In genomic region chr1:65309317-65310077, GRCh38 we compare ENCODE assay signal across 1 cellular context.
A peak's percentile ranks its signal among the peaks of the same experiment; 100 is the strongest.
TF ChIP-seq lines count a peak whose summit lies in the region.

Gene DNAJC6 (plus strand): TSS chr1:65309543. CDS start chr1:65309746, 203 bp downstream.

TF ChIP-seq in K562, 482 proteins besides CTCF, POLR2A, EP300 and RAD21 (continued from another document and continues in another):
- TF ChIP-seq, protein P1, sequence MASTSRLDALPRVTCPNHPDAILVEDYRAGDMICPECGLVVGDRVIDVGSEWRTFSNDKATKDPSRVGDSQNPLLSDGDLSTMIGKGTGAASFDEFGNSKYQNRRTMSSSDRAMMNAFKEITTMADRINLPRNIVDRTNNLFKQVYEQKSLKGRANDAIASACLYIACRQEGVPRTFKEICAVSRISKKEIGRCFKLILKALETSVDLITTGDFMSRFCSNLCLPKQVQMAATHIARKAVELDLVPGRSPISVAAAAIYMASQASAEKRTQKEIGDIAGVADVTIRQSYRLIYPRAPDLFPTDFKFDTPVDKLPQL (IDR thresholded peaks at IDR 0.05; ENCODE audit: extremely low read depth, insufficient read length), result no peak
- no peak for TF ChIP-seq SP2 (IDR thresholded peaks at IDR 0.05; ENCODE audit: extremely low read depth, low read depth, low read length, poor library complexity, severe bottlenecking)
- TF ChIP-seq HDAC1 (IDR thresholded peaks at IDR 0.05), result peak; percentile 84 to 96
- TF ChIP-seq, protein P2, sequence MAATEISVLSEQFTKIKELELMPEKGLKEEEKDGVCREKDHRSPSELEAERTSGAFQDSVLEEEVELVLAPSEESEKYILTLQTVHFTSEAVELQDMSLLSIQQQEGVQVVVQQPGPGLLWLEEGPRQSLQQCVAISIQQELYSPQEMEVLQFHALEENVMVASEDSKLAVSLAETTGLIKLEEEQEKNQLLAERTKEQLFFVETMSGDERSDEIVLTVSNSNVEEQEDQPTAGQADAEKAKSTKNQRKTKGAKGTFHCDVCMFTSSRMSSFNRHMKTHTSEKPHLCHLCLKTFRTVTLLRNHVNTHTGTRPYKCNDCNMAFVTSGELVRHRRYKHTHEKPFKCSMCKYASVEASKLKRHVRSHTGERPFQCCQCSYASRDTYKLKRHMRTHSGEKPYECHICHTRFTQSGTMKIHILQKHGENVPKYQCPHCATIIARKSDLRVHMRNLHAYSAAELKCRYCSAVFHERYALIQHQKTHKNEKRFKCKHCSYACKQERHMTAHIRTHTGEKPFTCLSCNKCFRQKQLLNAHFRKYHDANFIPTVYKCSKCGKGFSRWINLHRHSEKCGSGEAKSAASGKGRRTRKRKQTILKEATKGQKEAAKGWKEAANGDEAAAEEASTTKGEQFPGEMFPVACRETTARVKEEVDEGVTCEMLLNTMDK (IDR thresholded peaks at IDR 0.05; ENCODE audit: borderline replicate concordance, insufficient read depth, low read depth, low read length, poor library complexity, severe bottlenecking), result peak; percentile 82
- no peak for TF ChIP-seq TEAD4 (IDR thresholded peaks at IDR 0.05; ENCODE audit: low read length)
- no peak; the same call in 1 of the 2 replicates for TF ChIP-seq TEAD4 (CRISPR knock-in tag; IDR thresholded peaks at IDR 0.05; ENCODE audit: borderline replicate concordance)
- TF ChIP-seq ZBTB40 (IDR thresholded peaks at IDR 0.05), result 0 out of 2 replicates have a peak, but pooled peaks have one; percentile 30
- peak; percentile 61; the same call in 1 of the 2 replicates for TF ChIP-seq ZBTB40 (CRISPR knock-in tag; IDR thresholded peaks at IDR 0.05)
- TF ChIP-seq MECOM (CRISPR knock-in tag; IDR thresholded peaks at IDR 0.05), result no peak
- TF ChIP-seq TCF7 (IDR thresholded peaks at IDR 0.05; ENCODE audit: borderline replicate concordance), result no peak
- peak; percentile 27; the same call in 1 of the 2 replicates for TF ChIP-seq MYC (IDR thresholded peaks at IDR 0.05; ENCODE audit: low read depth, low read length)
- TF ChIP-seq MYC (CRISPR knock-in tag; IDR thresholded peaks at IDR 0.05; ENCODE audit: borderline replicate concordance, low read depth), result no peak
- no peak for TF ChIP-seq ZFP36 (IDR thresholded peaks at IDR 0.05; ENCODE audit: low read depth, low read length, partially characterized antibody)
- TF ChIP-seq HNRNPK (IDR thresholded peaks at IDR 0.05; ENCODE audit: low read depth, low read length, poor library complexity, severe bottlenecking), result peak; percentile 99
- TF ChIP-seq SREBF1 (IDR thresholded peaks at IDR 0.05; ENCODE audit: borderline replicate concordance, low read depth, low read length), result no peak
- TF ChIP-seq, protein P3, sequence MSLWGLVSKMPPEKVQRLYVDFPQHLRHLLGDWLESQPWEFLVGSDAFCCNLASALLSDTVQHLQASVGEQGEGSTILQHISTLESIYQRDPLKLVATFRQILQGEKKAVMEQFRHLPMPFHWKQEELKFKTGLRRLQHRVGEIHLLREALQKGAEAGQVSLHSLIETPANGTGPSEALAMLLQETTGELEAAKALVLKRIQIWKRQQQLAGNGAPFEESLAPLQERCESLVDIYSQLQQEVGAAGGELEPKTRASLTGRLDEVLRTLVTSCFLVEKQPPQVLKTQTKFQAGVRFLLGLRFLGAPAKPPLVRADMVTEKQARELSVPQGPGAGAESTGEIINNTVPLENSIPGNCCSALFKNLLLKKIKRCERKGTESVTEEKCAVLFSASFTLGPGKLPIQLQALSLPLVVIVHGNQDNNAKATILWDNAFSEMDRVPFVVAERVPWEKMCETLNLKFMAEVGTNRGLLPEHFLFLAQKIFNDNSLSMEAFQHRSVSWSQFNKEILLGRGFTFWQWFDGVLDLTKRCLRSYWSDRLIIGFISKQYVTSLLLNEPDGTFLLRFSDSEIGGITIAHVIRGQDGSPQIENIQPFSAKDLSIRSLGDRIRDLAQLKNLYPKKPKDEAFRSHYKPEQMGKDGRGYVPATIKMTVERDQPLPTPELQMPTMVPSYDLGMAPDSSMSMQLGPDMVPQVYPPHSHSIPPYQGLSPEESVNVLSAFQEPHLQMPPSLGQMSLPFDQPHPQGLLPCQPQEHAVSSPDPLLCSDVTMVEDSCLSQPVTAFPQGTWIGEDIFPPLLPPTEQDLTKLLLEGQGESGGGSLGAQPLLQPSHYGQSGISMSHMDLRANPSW (CRISPR knock-in tag; IDR thresholded peaks at IDR 0.05), result no peak
- TF ChIP-seq EZH2 (IDR thresholded peaks at IDR 0.05; ENCODE audit: borderline replicate concordance, low read depth, low read length), result no peak
- TF ChIP-seq KAT8 (IDR thresholded peaks at IDR 0.05; ENCODE audit: low read depth), result no peak
- TF ChIP-seq, protein P4, sequence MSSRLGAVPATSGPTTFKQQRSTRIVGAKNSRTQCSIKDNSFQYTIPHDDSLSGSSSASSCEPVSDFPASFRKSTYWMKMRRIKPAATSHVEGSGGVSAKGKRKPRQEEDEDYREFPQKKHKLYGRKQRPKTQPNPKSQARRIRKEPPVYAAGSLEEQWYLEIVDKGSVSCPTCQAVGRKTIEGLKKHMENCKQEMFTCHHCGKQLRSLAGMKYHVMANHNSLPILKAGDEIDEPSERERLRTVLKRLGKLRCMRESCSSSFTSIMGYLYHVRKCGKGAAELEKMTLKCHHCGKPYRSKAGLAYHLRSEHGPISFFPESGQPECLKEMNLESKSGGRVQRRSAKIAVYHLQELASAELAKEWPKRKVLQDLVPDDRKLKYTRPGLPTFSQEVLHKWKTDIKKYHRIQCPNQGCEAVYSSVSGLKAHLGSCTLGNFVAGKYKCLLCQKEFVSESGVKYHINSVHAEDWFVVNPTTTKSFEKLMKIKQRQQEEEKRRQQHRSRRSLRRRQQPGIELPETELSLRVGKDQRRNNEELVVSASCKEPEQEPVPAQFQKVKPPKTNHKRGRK (tag; IDR thresholded peaks at IDR 0.05), result peak; percentile 40; the same call in 1 of the 2 replicates
- TF ChIP-seq, protein P5, sequence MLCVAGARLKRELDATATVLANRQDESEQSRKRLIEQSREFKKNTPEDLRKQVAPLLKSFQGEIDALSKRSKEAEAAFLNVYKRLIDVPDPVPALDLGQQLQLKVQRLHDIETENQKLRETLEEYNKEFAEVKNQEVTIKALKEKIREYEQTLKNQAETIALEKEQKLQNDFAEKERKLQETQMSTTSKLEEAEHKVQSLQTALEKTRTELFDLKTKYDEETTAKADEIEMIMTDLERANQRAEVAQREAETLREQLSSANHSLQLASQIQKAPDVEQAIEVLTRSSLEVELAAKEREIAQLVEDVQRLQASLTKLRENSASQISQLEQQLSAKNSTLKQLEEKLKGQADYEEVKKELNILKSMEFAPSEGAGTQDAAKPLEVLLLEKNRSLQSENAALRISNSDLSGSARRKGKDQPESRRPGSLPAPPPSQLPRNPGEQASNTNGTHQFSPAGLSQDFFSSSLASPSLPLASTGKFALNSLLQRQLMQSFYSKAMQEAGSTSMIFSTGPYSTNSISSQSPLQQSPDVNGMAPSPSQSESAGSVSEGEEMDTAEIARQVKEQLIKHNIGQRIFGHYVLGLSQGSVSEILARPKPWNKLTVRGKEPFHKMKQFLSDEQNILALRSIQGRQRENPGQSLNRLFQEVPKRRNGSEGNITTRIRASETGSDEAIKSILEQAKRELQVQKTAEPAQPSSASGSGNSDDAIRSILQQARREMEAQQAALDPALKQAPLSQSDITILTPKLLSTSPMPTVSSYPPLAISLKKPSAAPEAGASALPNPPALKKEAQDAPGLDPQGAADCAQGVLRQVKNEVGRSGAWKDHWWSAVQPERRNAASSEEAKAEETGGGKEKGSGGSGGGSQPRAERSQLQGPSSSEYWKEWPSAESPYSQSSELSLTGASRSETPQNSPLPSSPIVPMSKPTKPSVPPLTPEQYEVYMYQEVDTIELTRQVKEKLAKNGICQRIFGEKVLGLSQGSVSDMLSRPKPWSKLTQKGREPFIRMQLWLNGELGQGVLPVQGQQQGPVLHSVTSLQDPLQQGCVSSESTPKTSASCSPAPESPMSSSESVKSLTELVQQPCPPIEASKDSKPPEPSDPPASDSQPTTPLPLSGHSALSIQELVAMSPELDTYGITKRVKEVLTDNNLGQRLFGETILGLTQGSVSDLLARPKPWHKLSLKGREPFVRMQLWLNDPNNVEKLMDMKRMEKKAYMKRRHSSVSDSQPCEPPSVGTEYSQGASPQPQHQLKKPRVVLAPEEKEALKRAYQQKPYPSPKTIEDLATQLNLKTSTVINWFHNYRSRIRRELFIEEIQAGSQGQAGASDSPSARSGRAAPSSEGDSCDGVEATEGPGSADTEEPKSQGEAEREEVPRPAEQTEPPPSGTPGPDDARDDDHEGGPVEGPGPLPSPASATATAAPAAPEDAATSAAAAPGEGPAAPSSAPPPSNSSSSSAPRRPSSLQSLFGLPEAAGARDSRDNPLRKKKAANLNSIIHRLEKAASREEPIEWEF (CRISPR knock-in tag; IDR thresholded peaks at IDR 0.05), result 0 out of 2 replicates have a peak, but pooled peaks have one; percentile 36
- peak; percentile 24; the same call in 1 of the 2 replicates for TF ChIP-seq TRIM28 (IDR thresholded peaks at IDR 0.05)
- TF ChIP-seq NR2C1 (IDR thresholded peaks at IDR 0.05), result peak; percentile 72; the same call in 1 of the 2 replicates
- peak; percentile 49; the same call in 1 of the 2 replicates for TF ChIP-seq NR2C1 (tag; IDR thresholded peaks at IDR 0.05)
- TF ChIP-seq TSC22D4 (tag; IDR thresholded peaks at IDR 0.05), result no peak
- TF ChIP-seq E2F8 (IDR thresholded peaks at IDR 0.05; ENCODE audit: low read depth, partially characterized antibody), result peak; percentile 28
